1 cellular context compared by ENCODE assay signal in genomic region chr5:132963175-132964104, GRCh38.
TF ChIP-seq lines count a peak whose summit lies in the region.

Gene AFF4, minus strand, starts transcription at chr5:132963634. Its CDS starts 26,445 bp downstream, at chr5:132937189.

TF ChIP-seq in K562, 482 proteins besides CTCF, POLR2A, EP300 and RAD21 (continued from another document and continues in another):
- TF ChIP-seq ZNF347 (CRISPR knock-in tag; IDR thresholded peaks at IDR 0.05; ENCODE audit: low read depth) (no peak), XRCC4 (IDR thresholded peaks at IDR 0.05; ENCODE audit: extremely low read depth, insufficient read depth, insufficient read length) (no peak), USF2 (CRISPR knock-in tag; IDR thresholded peaks at IDR 0.05) (peak; percentile 100), SAP30 (IDR thresholded peaks at IDR 0.05; ENCODE audit: borderline replicate concordance, insufficient read depth, low read depth, low read length, poor library complexity, severe bottlenecking) (peak; percentile 68), MBD2 (IDR thresholded peaks at IDR 0.05; ENCODE audit: borderline replicate concordance, low read depth) (peak; percentile 66; the same call in 1 of the 2 replicates), FOXP1 (CRISPR knock-in tag; IDR thresholded peaks at IDR 0.05) (peak; percentile 38; the same call in 1 of the 2 replicates), ZNF133 (CRISPR knock-in tag; IDR thresholded peaks at IDR 0.05) (no peak), ETV5 (CRISPR knock-in tag; IDR thresholded peaks at IDR 0.05; ENCODE audit: low read depth) (peak; percentile 54; the same call in 1 of the 2 replicates), ZBTB49 (CRISPR knock-in tag; IDR thresholded peaks at IDR 0.05; ENCODE audit: borderline replicate concordance) (no peak), NCOA2 (IDR thresholded peaks at IDR 0.05; ENCODE audit: partially characterized antibody in 2 of 2) (no peak), MGA (IDR thresholded peaks at IDR 0.05) (peak; percentile 92), HOXB6 (CRISPR knock-in tag; IDR thresholded peaks at IDR 0.05; ENCODE audit: borderline replicate concordance) (no peak), ZSCAN32 (CRISPR knock-in tag; IDR thresholded peaks at IDR 0.05) (no peak), MED1 (CRISPR knock-in tag; IDR thresholded peaks at IDR 0.05; ENCODE audit: borderline replicate concordance) (no peak), SRSF9 (IDR thresholded peaks at IDR 0.05; ENCODE audit: borderline replicate concordance, low read depth, low read length) (no peak), EZH2 (IDR thresholded peaks at IDR 0.05; ENCODE audit: borderline replicate concordance, low read depth, low read length) (no peak), ZNF584 (CRISPR knock-in tag; IDR thresholded peaks at IDR 0.05; ENCODE audit: low read depth) (no peak), ZNF3 (CRISPR knock-in tag; IDR thresholded peaks at IDR 0.05) (no peak), TCF7 (IDR thresholded peaks at IDR 0.05; ENCODE audit: borderline replicate concordance) (0 out of 2 replicates have a peak, but pooled peaks have one; percentile 58), ZNF445 (CRISPR knock-in tag; IDR thresholded peaks at IDR 0.05; ENCODE audit: low read depth) (no peak), ZNF24 (IDR thresholded peaks at IDR 0.05) (no peak), CCAR2 (IDR thresholded peaks at IDR 0.05; ENCODE audit: low read depth, low read length) (no peak), GABPB2 (CRISPR knock-in tag; conservative IDR thresholded peaks at IDR 0.05) (no peak), ZFP1 (CRISPR knock-in tag; IDR thresholded peaks at IDR 0.05) (no peak), ZBTB17 (CRISPR knock-in tag; IDR thresholded peaks at IDR 0.05) (0 out of 2 replicates have a peak, but pooled peaks have one; percentile 32), ATF4 (CRISPR knock-in tag; IDR thresholded peaks at IDR 0.05) (peak; percentile 41; the same call in 1 of the 2 replicates), MAX (CRISPR knock-in tag; IDR thresholded peaks at IDR 0.05) (peak; percentile 95), HDAC1 (IDR thresholded peaks at IDR 0.05) (peak in 1 of 2 experiments; percentile 92; a peak in 2 of 4 replicates), THRB (CRISPR knock-in tag; conservative IDR thresholded peaks at IDR 0.05) (no peak), ZNF778 (CRISPR knock-in tag; IDR thresholded peaks at IDR 0.05) (no peak), KLF6 (CRISPR knock-in tag; IDR thresholded peaks at IDR 0.05; ENCODE audit: borderline replicate concordance) (peak; percentile 92; the same call in 1 of the 2 replicates), TBP (optimal IDR thresholded peaks at IDR 0.05; ENCODE audit: low read depth, low read length) (peak; percentile 89), ZNF512 (tag; IDR thresholded peaks at IDR 0.05) (no peak), TGIF2 (CRISPR knock-in tag; IDR thresholded peaks at IDR 0.05) (peak; percentile 66; the same call in 1 of the 2 replicates), ZC3H4 (CRISPR knock-in tag; IDR thresholded peaks at IDR 0.05; ENCODE audit: borderline replicate concordance) (peak; percentile 67; the same call in 1 of the 2 replicates), EGR1 (conservative IDR thresholded peaks at IDR 0.05) (peak; percentile 95), ELK1 (CRISPR knock-in tag; IDR thresholded peaks at IDR 0.05) (no peak), RFX1 (IDR thresholded peaks at IDR 0.05) (no peak), ZNF76 (CRISPR knock-in tag; IDR thresholded peaks at IDR 0.05; ENCODE audit: borderline replicate concordance) (0 out of 2 replicates have a peak, but pooled peaks have one; percentile 34), PHF21A (IDR thresholded peaks at IDR 0.05; ENCODE audit: borderline replicate concordance, low read depth) (peak; percentile 66; the same call in 1 of the 2 replicates), KAT7 (CRISPR knock-in tag; IDR thresholded peaks at IDR 0.05; ENCODE audit: borderline replicate concordance) (peak; percentile 3; the same call in 1 of the 2 replicates), ZNF507 (tag; conservative IDR thresholded peaks at IDR 0.05) (no peak), MEF2D (tag; conservative IDR thresholded peaks at IDR 0.05; ENCODE audit: low read depth) (0 out of 2 replicates have a peak, but pooled peaks have one; percentile 11), NFIC (IDR thresholded peaks at IDR 0.05) (peak; percentile 45; the same call in 1 of the 2 replicates)
